In genomic region chr15:80159301-80159700, GRCh38 we compare ENCODE assay signal across 23 cellular contexts. TPM values are rescaled to one million over a fixed set of nuclear protein-coding genes. Genes with fewer than 3 reads are reported as not detected.
DNase-seq lines count a peak whose midpoint lies in the region; ATAC-seq and TF ChIP-seq lines count a peak whose summit lies in the region.
"Had no signal": no experiment of that assay in that cellular context is flagged by ENCODE, and none has a peak within 500 bp of the region (broad histone marks: within the 10 kb centered on the region; RNA-seq: fewer than 3 reads in every experiment).

No MANE protein-coding gene starts in this region.

- no peak for TF ChIP-seq POLR2A in right lobe of liver (IDR thresholded peaks at IDR 0.05)

- H3K4me1 Mint-ChIP-seq in activated naive CD8-positive, alpha-beta T cell treated with anti-CD3 and anti-CD28 coated beads, Interleukin-2, amount 10 ng/mL, durations not matched to agents 7 days and 5 days = peaks cover 31% of the 10 kb centered on the region
- H3K4me1 Mint-ChIP-seq in activated naive CD8-positive, alpha-beta T cell treated with anti-CD3 and anti-CD28 coated beads for 36 hours = peaks cover 26% of the 10 kb centered on the region
- H3K4me1 Mint-ChIP-seq in activated CD4-positive, alpha-beta memory T cell treated with anti-CD3 and anti-CD28 coated beads for 36 hours (ENCODE audit: low read depth) = peaks cover 28% of the 10 kb centered on the region

- H3K36me3 ChIP-seq in right lobe of liver = peaks cover 0 to 25% (median 8%) of the 10 kb centered on the region in 4 donors
- peaks cover 9 to 48% (median 20%) of the 10 kb centered on the region in 5 donors for H3K36me3 ChIP-seq in subcutaneous abdominal adipose tissue (ENCODE audit: control insufficient read depth in 5 of 5, insufficient read depth in 5 of 5, low read length in 5 of 5)

- H3K4me3 ChIP-seq in right lobe of liver (no peak overlapping the region), subcutaneous abdominal adipose tissue (ENCODE audit: low read depth in 1 of 5, low read length in 5 of 5) (no peak overlapping the region)
- H3K4me3 ChIP-seq: testis, vagina had no signal

- no peak overlapping the region for H3K4me3 Mint-ChIP-seq in activated naive CD8-positive, alpha-beta T cell treated with anti-CD3 and anti-CD28 coated beads, Interleukin-2, amount 10 ng/mL, durations not matched to agents 7 days and 5 days
- no peak overlapping the region for H3K4me3 Mint-ChIP-seq in activated naive CD8-positive, alpha-beta T cell treated with anti-CD3 and anti-CD28 coated beads for 36 hours
- H3K4me3 Mint-ChIP-seq in activated CD4-positive, alpha-beta memory T cell treated with anti-CD3 and anti-CD28 coated beads for 36 hours = no peak overlapping the region
- H3K4me3 Mint-ChIP-seq: brain had no signal

- WGBS in right lobe of liver (ENCODE audit: insufficient coverage, low coverage, low lambda C conversion rate, missing lambda C conversion rate) = 93% methylated on average over 4 of the region's 5 CpGs

- H3K9ac ChIP-seq in subcutaneous abdominal adipose tissue (ENCODE audit: low read length in 5 of 5) = peak overlapping the region in 1 of 5 donors; percentile 60

- no peak for DNase-seq in activated naive CD8-positive, alpha-beta T cell treated with anti-CD3 and anti-CD28 coated beads, Interleukin-2, amount 10 ng/mL, durations not matched to agents 7 days and 5 days
- no peak for DNase-seq in activated naive CD8-positive, alpha-beta T cell treated with anti-CD3 and anti-CD28 coated beads for 36 hours
- no peak for DNase-seq in activated CD4-positive, alpha-beta memory T cell treated with anti-CD3 and anti-CD28 coated beads for 36 hours
- no peak for DNase-seq in right lobe of liver
- DNase-seq in NCI-H345 (lab: John Stamatoyannopoulos, UW) = no peak
- no peak for DNase-seq in cerebellar nuclear complex (lab: John Stamatoyannopoulos, UW)
- DNase-seq: activated CD4-positive, CD25-positive, alpha-beta regulatory T cell treated with anti-CD3 and anti-CD28 coated beads, Interleukin-2, amount 50 U/mL, for 72 hours; activated CD8-positive, alpha-beta memory T cell treated with anti-CD3 and anti-CD28 coated beads, Interleukin-2, amount 50 U/mL, for 4 hours; activated effector memory CD4-positive, alpha-beta T cell treated with Interleukin-2 at 50 U/mL for 16 hours; C1 segment of cervical spinal cord; effector CD4-positive, alpha-beta T cell; HCEC 1CT; kidney glomerular epithelial cell; mammary epithelial cell; NCI-H1436; NCI-H2107; SHP77; SW 1271; testis had no signal

- peaks cover 2% of the 10 kb centered on the region for H3K9me3 Mint-ChIP-seq in activated naive CD8-positive, alpha-beta T cell treated with anti-CD3 and anti-CD28 coated beads, Interleukin-2, amount 10 ng/mL, durations not matched to agents 7 days and 5 days
- no peaks in the 10 kb centered on the region for H3K9me3 Mint-ChIP-seq in activated naive CD8-positive, alpha-beta T cell treated with anti-CD3 and anti-CD28 coated beads for 36 hours
- H3K9me3 Mint-ChIP-seq in activated CD4-positive, alpha-beta memory T cell treated with anti-CD3 and anti-CD28 coated beads for 36 hours = no peaks in the 10 kb centered on the region
- H3K9me3 Mint-ChIP-seq: brain had no signal

- H3K27ac Mint-ChIP-seq in activated naive CD8-positive, alpha-beta T cell treated with anti-CD3 and anti-CD28 coated beads, Interleukin-2, amount 10 ng/mL, durations not matched to agents 7 days and 5 days = peak overlapping the region; percentile 72
- no peak overlapping the region for H3K27ac Mint-ChIP-seq in activated naive CD8-positive, alpha-beta T cell treated with anti-CD3 and anti-CD28 coated beads for 36 hours
- H3K27ac Mint-ChIP-seq in activated CD4-positive, alpha-beta memory T cell treated with anti-CD3 and anti-CD28 coated beads for 36 hours = peak overlapping the region; percentile 43
- H3K27ac Mint-ChIP-seq: brain had no signal

- peaks cover 50% of the 10 kb centered on the region for H3K36me3 Mint-ChIP-seq in activated naive CD8-positive, alpha-beta T cell treated with anti-CD3 and anti-CD28 coated beads, Interleukin-2, amount 10 ng/mL, durations not matched to agents 7 days and 5 days
- peaks cover 57% of the 10 kb centered on the region for H3K36me3 Mint-ChIP-seq in activated naive CD8-positive, alpha-beta T cell treated with anti-CD3 and anti-CD28 coated beads for 36 hours
- H3K36me3 Mint-ChIP-seq in activated CD4-positive, alpha-beta memory T cell treated with anti-CD3 and anti-CD28 coated beads for 36 hours = peaks cover 48% of the 10 kb centered on the region

- no peak for TF ChIP-seq CTCF in right lobe of liver (IDR thresholded peaks at IDR 0.05)

- no peaks in the 10 kb centered on the region for H3K27me3 ChIP-seq in right lobe of liver
- H3K27me3 ChIP-seq in subcutaneous abdominal adipose tissue (ENCODE audit: control insufficient read depth in 5 of 5, insufficient read depth in 4 of 5, low read length in 5 of 5) = no peaks in the 10 kb centered on the region
- H3K27me3 ChIP-seq: testis, vagina had no signal

- no peaks in the 10 kb centered on the region for H3K9me3 ChIP-seq in right lobe of liver
- no peaks in the 10 kb centered on the region for H3K9me3 ChIP-seq in subcutaneous abdominal adipose tissue (ENCODE audit: control insufficient read depth in 5 of 5, low read length in 5 of 5)
- H3K9me3 ChIP-seq: testis, vagina had no signal

- H3K27me3 Mint-ChIP-seq in activated naive CD8-positive, alpha-beta T cell treated with anti-CD3 and anti-CD28 coated beads, Interleukin-2, amount 10 ng/mL, durations not matched to agents 7 days and 5 days = no peaks in the 10 kb centered on the region
- no peaks in the 10 kb centered on the region for H3K27me3 Mint-ChIP-seq in activated naive CD8-positive, alpha-beta T cell treated with anti-CD3 and anti-CD28 coated beads for 36 hours
- no peaks in the 10 kb centered on the region for H3K27me3 Mint-ChIP-seq in activated CD4-positive, alpha-beta memory T cell treated with anti-CD3 and anti-CD28 coated beads for 36 hours
- H3K27me3 Mint-ChIP-seq: brain had no signal

- CTCF ChIA-PET in activated CD4-positive, alpha-beta memory T cell treated with anti-CD3 and anti-CD28 coated beads for 36 hours (lab: Charles Lee) = interaction anchor here (2.6 kb wide), 1 partner anchor 13 kb away, joined by 10 read pairs; no protein-coding TSS in a partner anchor

- peak overlapping the region in 2 of 3 donors; percentile 20 to 75 for H3K27ac ChIP-seq in right lobe of liver
- peak overlapping the region; percentile 77 for H3K27ac ChIP-seq in subcutaneous abdominal adipose tissue (ENCODE audit: low read depth, low read length)
- H3K27ac ChIP-seq: testis, vagina had no signal

- POLR2A ChIA-PET in activated naive CD8-positive, alpha-beta T cell treated with anti-CD3 and anti-CD28 coated beads, Interleukin-2, amount 10 ng/mL, durations not matched to agents 7 days and 5 days (lab: Charles Lee) = no interaction called here
- POLR2A ChIA-PET in activated CD4-positive, alpha-beta memory T cell treated with anti-CD3 and anti-CD28 coated beads for 36 hours (lab: Charles Lee) = interaction anchor here (1.3 to 2.3 kb wide), 2 partner anchors 14 to 99 kb away, joined by 5 to 9 read pairs; no protein-coding TSS in a partner anchor

- intact Hi-C loops in activated CD4-positive, alpha-beta memory T cell treated with anti-CD3 and anti-CD28 coated beads for 36 hours (cut with micrococcal nuclease) = loop anchor here (10.0 kb wide), 2 partner anchors 304 to 1136 kb away; no protein-coding TSS in a partner anchor
- intact Hi-C loops in right lobe of liver (cut with DNase I) = no loop called here

- peaks cover 2 to 97% (median 52%) of the 10 kb centered on the region in 4 donors for H3K4me1 ChIP-seq in right lobe of liver
- peaks cover 21 to 88% (median 77%) of the 10 kb centered on the region in 5 donors for H3K4me1 ChIP-seq in subcutaneous abdominal adipose tissue (ENCODE audit: control insufficient read depth in 5 of 5, insufficient read depth in 5 of 5, low read length in 5 of 5)

- no peak for ATAC-seq in activated naive CD8-positive, alpha-beta T cell treated with anti-CD3 and anti-CD28 coated beads, Interleukin-2, amount 10 ng/mL, durations not matched to agents 7 days and 5 days (ENCODE audit: low read depth)
- ATAC-seq in right lobe of liver (no peak), HG02623 (IDR thresholded peaks at IDR 0.05; ENCODE audit: unreplicated experiment) (no peak)

RNA-seq across cellular contexts. Expression of gene FAH, which starts 6.5 kb away (rescaled TPM):
- 10 to 100 TPM; 32.0 to 34.6 TPM for total RNA-seq in activated naive CD8-positive, alpha-beta T cell treated with anti-CD3 and anti-CD28 coated beads, Interleukin-2, amount 10 ng/mL, durations not matched to agents 7 days and 5 days
- total RNA-seq in activated naive CD8-positive, alpha-beta T cell treated with anti-CD3 and anti-CD28 coated beads for 36 hours = 10 to 100 TPM; 45.0 to 49.0 TPM
- 10 to 100 TPM; 74.5 to 79.4 TPM for total RNA-seq in activated CD4-positive, alpha-beta memory T cell treated with anti-CD3 and anti-CD28 coated beads for 36 hours
- 100 to 1,000 TPM; 164 to 250 (median 219) TPM for total RNA-seq in right lobe of liver
